ENCODE assay signal across 8 cellular contexts in the genomic region with DNA sequence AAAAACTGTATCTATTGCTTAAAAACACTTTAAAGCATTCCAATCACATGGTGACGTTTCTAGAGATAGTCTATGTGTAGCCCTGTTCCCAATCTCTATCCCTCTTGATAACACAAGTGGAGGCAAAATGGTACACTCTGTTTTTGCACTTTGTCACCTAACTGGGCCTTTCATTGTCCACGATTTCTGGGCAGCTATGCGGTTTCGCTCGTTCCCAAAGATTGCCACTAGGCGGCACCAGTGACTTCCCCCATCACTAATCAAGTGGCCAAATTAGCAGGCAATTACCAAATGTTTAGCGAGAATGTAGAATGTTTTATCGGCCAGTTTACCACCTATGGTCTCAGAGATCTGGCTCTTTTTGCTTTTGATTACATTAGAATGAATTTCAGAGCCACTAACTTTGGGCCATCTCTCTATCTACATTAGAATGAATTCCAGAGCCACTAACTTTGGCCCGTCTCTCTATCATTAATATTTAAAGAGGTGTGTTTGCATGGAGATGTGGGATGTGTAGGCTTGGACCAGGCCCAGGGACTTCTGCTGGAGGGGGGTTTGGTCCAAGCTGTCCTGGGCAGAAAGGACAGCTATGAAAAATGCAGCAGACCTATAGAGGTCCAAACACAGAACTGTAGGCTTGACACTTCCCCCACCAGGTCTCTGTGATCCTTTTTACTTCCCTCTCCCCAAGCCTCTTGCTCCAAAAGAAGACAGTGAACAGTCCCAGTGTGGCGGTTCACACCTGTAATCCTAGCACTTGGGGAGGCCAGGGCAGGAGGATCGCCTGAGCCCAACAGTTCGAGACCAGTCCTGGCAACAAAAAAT.
DNase-seq lines count a peak whose midpoint lies in the region; ATAC-seq and TF ChIP-seq lines count a peak whose summit lies in the region.

No MANE protein-coding gene starts in this region.

- H3K23ac ChIP-seq in trophoblast cell (ENCODE audit: low read length), result no peak overlapping the region

- no peak overlapping the region for H4K91ac ChIP-seq in trophoblast cell (ENCODE audit: low read depth, low read length)

- TF ChIP-seq POLR2A in Peyer's patch (IDR thresholded peaks at IDR 0.05), result no peak

- no peak overlapping the region for H2BK5ac ChIP-seq in trophoblast cell (ENCODE audit: low read depth, low read length, poor library complexity)

- no peak overlapping the region for H2BK120ac ChIP-seq in trophoblast cell (ENCODE audit: insufficient read depth, low read length, poor library complexity)

- WGBS in trophoblast cell (ENCODE audit: extremely low coverage, insufficient coverage, insufficient read length), result no CpG with 5 or more reads among the region's 12 CpGs

- TF ChIP-seq CTCF in Peyer's patch (IDR thresholded peaks at IDR 0.05), result peak; percentile 84 to 91 (median 89)
- TF ChIP-seq CTCF in upper lobe of right lung (IDR thresholded peaks at IDR 0.05), result peak; percentile 91

- no peaks in the 10 kb centered on the region for H3K27me3 ChIP-seq in Peyer's patch
- H3K27me3 ChIP-seq in trophoblast cell (ENCODE audit: insufficient read depth, low read length), result no peaks in the 10 kb centered on the region
- H3K27me3 ChIP-seq in upper lobe of right lung, result no peaks in the 10 kb centered on the region

- H2AK5ac ChIP-seq in trophoblast cell (ENCODE audit: low read length), result no peak overlapping the region

- ATAC-seq in HG03108 (IDR thresholded peaks at IDR 0.05; ENCODE audit: unreplicated experiment), result peak; percentile 61
- peak; percentile 94 for ATAC-seq in upper lobe of right lung

- no peaks in the 10 kb centered on the region for H3K79me1 ChIP-seq in trophoblast cell (ENCODE audit: low read length)

- H3K9me3 ChIP-seq in Peyer's patch (no peaks in the 10 kb centered on the region), trophoblast cell (ENCODE audit: insufficient read depth, low read depth, low read length) (no peaks in the 10 kb centered on the region), upper lobe of right lung (no peaks in the 10 kb centered on the region)

- no peaks in the 10 kb centered on the region for H3K79me2 ChIP-seq in trophoblast cell (ENCODE audit: control insufficient read depth, insufficient read depth, low read length, poor library complexity)

- H3K27ac ChIP-seq in Peyer's patch, result no peak overlapping the region
- H3K27ac ChIP-seq in trophoblast cell (ENCODE audit: low read depth, low read length), result no peak overlapping the region
- H3K27ac ChIP-seq in upper lobe of right lung, result no peak overlapping the region

- no peak overlapping the region for H4K8ac ChIP-seq in trophoblast cell (ENCODE audit: low read depth, low read length)

- peak; percentile 2 for DNase-seq in SKM-1 treated with dmso at 0.1 percent for 144 hours (lab: John Stamatoyannopoulos, UW; ENCODE audit: unreplicated experiment)
- DNase-seq in SKM-1 (lab: John Stamatoyannopoulos, UW; ENCODE audit: unreplicated experiment), result no peak
- peak; percentile 72 to 89 (median 74) for DNase-seq in Peyer's patch
- DNase-seq in activated T-helper 9 cell treated with anti-CD3 and anti-CD28 coated beads, Interleukin-2, amount 50 U/mL, for 16 hours (ENCODE audit: low read depth), result peak; percentile 46
- peak; percentile 71 for DNase-seq in germinal center (ENCODE audit: low spot score)
- peak; percentile 31 to 67 for DNase-seq in trophoblast cell
- DNase-seq in upper lobe of right lung, result peak; percentile 80

- no peak overlapping the region for H4K12ac ChIP-seq in trophoblast cell (ENCODE audit: low read depth, low read length)

- H3K4me2 ChIP-seq in trophoblast cell (ENCODE audit: low read length), result no peak overlapping the region

- H3K4me3 ChIP-seq in Peyer's patch (no peak overlapping the region), trophoblast cell (ENCODE audit: low read depth, low read length) (no peak overlapping the region), upper lobe of right lung (no peak overlapping the region)

- no peak overlapping the region for H3K18ac ChIP-seq in trophoblast cell (ENCODE audit: low read length)

- H2BK12ac ChIP-seq in trophoblast cell (ENCODE audit: low read length), result no peak overlapping the region

- no peaks in the 10 kb centered on the region for H3K4me1 ChIP-seq in Peyer's patch
- H3K4me1 ChIP-seq in trophoblast cell (ENCODE audit: control insufficient read depth in 1 of 2, insufficient read depth in 2 of 2, low read length in 2 of 2), result peaks cover 9 to 11% of the 10 kb centered on the region in 2 experiments
- no peaks in the 10 kb centered on the region for H3K4me1 ChIP-seq in upper lobe of right lung

- H3K14ac ChIP-seq in trophoblast cell (ENCODE audit: low read length), result no peak overlapping the region

- intact Hi-C loops in upper lobe of right lung (cut with DNase I), result no loop called here

- no peak overlapping the region for H2AFZ ChIP-seq in trophoblast cell (ENCODE audit: insufficient read depth, low read length, poor library complexity)

- no peak overlapping the region for H3K4ac ChIP-seq in trophoblast cell (ENCODE audit: low read depth, low read length)

- H3K9ac ChIP-seq in trophoblast cell (ENCODE audit: low read length), result no peak overlapping the region

- H3K36me3 ChIP-seq in Peyer's patch, result no peaks in the 10 kb centered on the region
- no peaks in the 10 kb centered on the region for H3K36me3 ChIP-seq in trophoblast cell (ENCODE audit: control insufficient read depth in 1 of 2, insufficient read depth in 2 of 2, low read length in 2 of 2)
- H3K36me3 ChIP-seq in upper lobe of right lung, result no peaks in the 10 kb centered on the region
